Comparison of ENCODE assay signal across 37 cellular contexts in the genomic region with DNA sequence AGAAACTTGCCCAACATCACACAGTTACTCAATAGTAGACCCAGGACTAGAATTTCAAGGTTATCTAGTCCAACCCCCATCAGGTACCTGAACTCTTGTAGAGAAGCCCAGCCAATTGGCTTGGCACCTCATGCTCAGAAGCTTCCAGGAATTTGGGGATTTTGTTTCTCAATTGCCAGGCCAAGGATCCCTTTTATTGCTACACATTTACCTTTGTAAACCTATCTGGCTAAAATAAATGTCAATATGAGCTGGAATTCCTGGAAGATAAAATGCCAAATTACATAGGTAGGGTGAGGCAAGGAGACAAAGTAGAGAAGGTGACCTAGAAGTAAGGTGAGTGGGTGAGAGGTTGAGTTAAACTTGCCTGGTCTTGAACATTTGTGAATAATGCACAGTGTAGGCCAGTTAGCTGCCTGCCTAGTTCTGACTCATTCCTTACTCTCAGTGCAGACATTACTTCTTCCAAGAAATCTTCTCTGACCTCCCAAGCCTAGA. TPM values are rescaled to one million over a fixed set of nuclear protein-coding genes. Genes with fewer than 3 reads are reported as not detected.
DNase-seq lines count a peak whose midpoint lies in the region; ATAC-seq, FAIRE-seq and TF ChIP-seq lines count a peak whose summit lies in the region.
"Had no signal": no experiment of that assay in that cellular context is flagged by ENCODE, and none has a peak within 500 bp of the region (broad histone marks: within the 10 kb centered on the region; RNA-seq: fewer than 3 reads in every experiment).

No MANE protein-coding gene starts in this region.

- H2AK9ac ChIP-seq in IMR-90 (replicated peaks; ENCODE audit: low read depth, low read length, poor library complexity): no peak overlapping the region

- CTCF ChIA-PET in IMR-90 (lab: Yijun Ruan, JAX): no interaction called here
- CTCF ChIA-PET in activated naive CD4-positive, alpha-beta T cell treated with anti-CD3 and anti-CD28 coated beads, Interleukin-2, amount 10 ng/mL, durations not matched to agents 7 days and 5 days (lab: Charles Lee): no interaction called here

- H3K79me1 ChIP-seq in IMR-90 (ENCODE audit: low read depth in 1 of 2, low read length in 2 of 2): no peaks in the 10 kb centered on the region

- H3K4me2 ChIP-seq in IMR-90 (ENCODE audit: low read depth, low read length): no peak overlapping the region

- no peak overlapping the region for H2BK5ac ChIP-seq in IMR-90 (ENCODE audit: low read depth, low read length, poor library complexity, severe bottlenecking)

- no peak overlapping the region for H3K14ac ChIP-seq in IMR-90 (replicated peaks; ENCODE audit: low read depth, low read length)

- no peaks in the 10 kb centered on the region for H3K27me3 Mint-ChIP-seq in T-helper 2 cell treated with Interferon-gamma antibody and Interleukin-4, amounts not matched to agents 5 μg/mL and 100 μg/mL, for 36 hours (ENCODE audit: low read depth)
- H3K27me3 Mint-ChIP-seq in activated naive CD4-positive, alpha-beta T cell treated with anti-CD3 and anti-CD28 coated beads, Interleukin-2, amount 10 ng/mL, durations not matched to agents 7 days and 5 days: no peaks in the 10 kb centered on the region
- H3K27me3 Mint-ChIP-seq: central memory CD8-positive, alpha-beta T cell had no signal

- H3K4me1 Mint-ChIP-seq in T-helper 2 cell treated with Interferon-gamma antibody and Interleukin-4, amounts not matched to agents 5 μg/mL and 100 μg/mL, for 36 hours (ENCODE audit: low read depth): no peaks in the 10 kb centered on the region
- no peaks in the 10 kb centered on the region for H3K4me1 Mint-ChIP-seq in activated naive CD4-positive, alpha-beta T cell treated with anti-CD3 and anti-CD28 coated beads, Interleukin-2, amount 10 ng/mL, durations not matched to agents 7 days and 5 days
- H3K4me1 Mint-ChIP-seq: central memory CD8-positive, alpha-beta T cell had no signal

- H3K4me3 ChIP-seq in IMR-90 (ENCODE audit: insufficient read depth, low read depth, low read length) (no peak overlapping the region), bronchial epithelial cell (ENCODE audit: low read depth, low read length) (no peak overlapping the region), upper lobe of right lung (no peak overlapping the region)
- H3K4me3 ChIP-seq: ascending aorta, dorsolateral prefrontal cortex, gastroesophageal sphincter, spleen, transverse colon had no signal

- no peak overlapping the region for H2BK15ac ChIP-seq in IMR-90 (ENCODE audit: low read depth, low read length)

- no peaks in the 10 kb centered on the region for H4K20me1 ChIP-seq in IMR-90 (ENCODE audit: insufficient read depth, low read length)

- H4K5ac ChIP-seq in IMR-90 (ENCODE audit: low read depth, low read length): no peak overlapping the region

- FAIRE-seq in bronchial epithelial cell (lab: Jason Lieb, UNC): no peak
- FAIRE-seq: D721Med, endothelial cell of umbilical vein, GM18507, H54 had no signal

- no peak overlapping the region for H2BK120ac ChIP-seq in IMR-90 (ENCODE audit: low read depth, low read length)

- TF ChIP-seq RAD21 in IMR-90 (IDR thresholded peaks at IDR 0.05; ENCODE audit: low read length): no peak

- no peak overlapping the region for H3K18ac ChIP-seq in IMR-90 (ENCODE audit: low read depth, low read length)

- peaks cover 19% of the 10 kb centered on the region for H3K9me3 ChIP-seq in IMR-90 (ENCODE audit: control insufficient read depth, insufficient read depth, low read length)
- H3K9me3 ChIP-seq in upper lobe of right lung: peaks cover 19% of the 10 kb centered on the region

- no peak overlapping the region for H4K91ac ChIP-seq in IMR-90 (ENCODE audit: insufficient read depth, low read depth, low read length)

- ATAC-seq in IMR-90 (ENCODE audit: low read depth): peak; percentile 49; the same call in 1 of the 2 replicates
- peak; percentile 88 for ATAC-seq in left lobe of liver
- no peak for ATAC-seq in HG02678 (IDR thresholded peaks at IDR 0.05; ENCODE audit: unreplicated experiment)
- no peak for ATAC-seq in upper lobe of right lung
- ATAC-seq: gastroesophageal sphincter had no signal

- TF ChIP-seq CTCF in IMR-90 (conservative IDR thresholded peaks at IDR 0.05; ENCODE audit: low read depth, low read length) (no peak), bronchial epithelial cell (IDR thresholded peaks at IDR 0.05; ENCODE audit: insufficient read depth, low read length, severe bottlenecking) (no peak), upper lobe of right lung (IDR thresholded peaks at IDR 0.05) (no peak)

- intact Hi-C loops in IMR-90 (cut with micrococcal nuclease): no loop called here
- intact Hi-C loops in upper lobe of right lung (cut with DNase I): no loop called here

- H3K27ac Mint-ChIP-seq in T-helper 2 cell treated with Interferon-gamma antibody and Interleukin-4, amounts not matched to agents 5 μg/mL and 100 μg/mL, for 36 hours: no peak overlapping the region
- no peak overlapping the region for H3K27ac Mint-ChIP-seq in activated naive CD4-positive, alpha-beta T cell treated with anti-CD3 and anti-CD28 coated beads, Interleukin-2, amount 10 ng/mL, durations not matched to agents 7 days and 5 days
- H3K27ac Mint-ChIP-seq: activated T-cell treated with anti-CD3 and anti-CD28 coated beads, Interleukin-2, amount 50 U/mL, for 24 hours; stimulated activated naive CD8-positive, alpha-beta T cell treated with anti-CD3 and anti-CD28 coated beads, Interleukin-15, Interleukin-2, amounts not matched to agents 100 ng/mL and 50 ng/mL, for 24 hours had no signal

- H3K9me1 ChIP-seq in IMR-90 (ENCODE audit: insufficient read depth, low read length): peaks cover 5% of the 10 kb centered on the region

- H4K8ac ChIP-seq in IMR-90 (ENCODE audit: low read depth in 2 of 2, low read length in 2 of 2): no peak overlapping the region

- peaks cover 1% of the 10 kb centered on the region for H3K36me3 Mint-ChIP-seq in T-helper 2 cell treated with Interferon-gamma antibody and Interleukin-4, amounts not matched to agents 5 μg/mL and 100 μg/mL, for 36 hours (ENCODE audit: low read depth)
- no peaks in the 10 kb centered on the region for H3K36me3 Mint-ChIP-seq in activated naive CD4-positive, alpha-beta T cell treated with anti-CD3 and anti-CD28 coated beads, Interleukin-2, amount 10 ng/mL, durations not matched to agents 7 days and 5 days

- H3K23ac ChIP-seq in IMR-90 (ENCODE audit: low read depth, low read length): no peak overlapping the region

- no peaks in the 10 kb centered on the region for H3K27me3 ChIP-seq in IMR-90 (ENCODE audit: control insufficient read depth, insufficient read depth, low read length)
- H3K27me3 ChIP-seq in bronchial epithelial cell (ENCODE audit: control insufficient read depth, insufficient read depth, low read length): no peaks in the 10 kb centered on the region
- no peaks in the 10 kb centered on the region for H3K27me3 ChIP-seq in upper lobe of right lung
- H3K27me3 ChIP-seq: ascending aorta, dorsolateral prefrontal cortex, gastroesophageal sphincter, neutrophil, spleen, transverse colon had no signal

- in situ Hi-C loops in IMR-90 (cut with MboI; ENCODE audit: low sequenced_read_pairs): no loop called here

- peaks cover 15% of the 10 kb centered on the region for H3K9me3 Mint-ChIP-seq in T-helper 2 cell treated with Interferon-gamma antibody and Interleukin-4, amounts not matched to agents 5 μg/mL and 100 μg/mL, for 36 hours
- H3K9me3 Mint-ChIP-seq in activated naive CD4-positive, alpha-beta T cell treated with anti-CD3 and anti-CD28 coated beads, Interleukin-2, amount 10 ng/mL, durations not matched to agents 7 days and 5 days: peaks cover 13% of the 10 kb centered on the region

- POLR2A ChIA-PET in IMR-90 (lab: Charles Lee; ENCODE audit: unreplicated experiment): no interaction called here

- dilution Hi-C loops in IMR-90 (cut with HindIII; ENCODE audit: low sequenced_read_pairs, unreplicated experiment): no loop called here

- H3K4ac ChIP-seq in IMR-90 (ENCODE audit: low read depth, low read length): no peak overlapping the region

- no peak overlapping the region for H3K4me3 Mint-ChIP-seq in T-helper 2 cell treated with Interferon-gamma antibody and Interleukin-4, amounts not matched to agents 5 μg/mL and 100 μg/mL, for 36 hours
- H3K4me3 Mint-ChIP-seq in activated naive CD4-positive, alpha-beta T cell treated with anti-CD3 and anti-CD28 coated beads, Interleukin-2, amount 10 ng/mL, durations not matched to agents 7 days and 5 days: no peak overlapping the region
- H3K4me3 Mint-ChIP-seq: activated T-cell treated with anti-CD3 and anti-CD28 coated beads, Interleukin-2, amount 50 U/mL, for 24 hours; central memory CD8-positive, alpha-beta T cell; stimulated activated naive CD8-positive, alpha-beta T cell treated with anti-CD3 and anti-CD28 coated beads, Interleukin-15, Interleukin-2, amounts not matched to agents 100 ng/mL and 50 ng/mL, for 24 hours had no signal

- no peak overlapping the region for H3K56ac ChIP-seq in IMR-90 (ENCODE audit: extremely low read depth, insufficient read depth, low read length)

- H3K36me3 ChIP-seq in IMR-90 (ENCODE audit: control insufficient read depth, insufficient read depth, low read length) (no peaks in the 10 kb centered on the region), bronchial epithelial cell (ENCODE audit: control insufficient read depth, insufficient read depth, low read length) (no peaks in the 10 kb centered on the region), upper lobe of right lung (no peaks in the 10 kb centered on the region)
- H3K36me3 ChIP-seq: ascending aorta, gastroesophageal sphincter, neutrophil, spleen, transverse colon had no signal

- TF ChIP-seq POLR2A in IMR-90 (IDR thresholded peaks at IDR 0.05; ENCODE audit: low read depth, low read length): no peak

- H2BK20ac ChIP-seq in IMR-90 (ENCODE audit: low read depth, low read length): no peak overlapping the region

- no peak overlapping the region for H2AK5ac ChIP-seq in IMR-90 (ENCODE audit: low read depth, low read length)

- H3K27ac ChIP-seq in IMR-90 (ENCODE audit: insufficient read depth, low read length) (no peak overlapping the region), upper lobe of right lung (no peak overlapping the region)
- H3K27ac ChIP-seq: ascending aorta, dorsolateral prefrontal cortex, gastroesophageal sphincter, neutrophil, spleen, transverse colon had no signal

- no peak overlapping the region for H2AFZ ChIP-seq in IMR-90 (replicated peaks; ENCODE audit: low read length, poor library complexity)

- no TSS peak for BruUV-seq in IMR-90 (replicated peaks; lab: Mats Ljungman, UMichigan)

- DNase-seq in AG20443 (ENCODE audit: low spot score) (peak; percentile 21), IMR-90 (peak; percentile 4), bronchial epithelial cell (ENCODE audit: low read depth) (peak; percentile 96), left lobe of liver (ENCODE audit: low spot score) (peak; percentile 88), upper lobe of right lung (no peak)
- no peak for DNase-seq in T-helper 2 cell treated with Interferon-gamma antibody and Interleukin-4, amounts not matched to agents 5 μg/mL and 100 μg/mL, for 36 hours (ENCODE audit: low spot score)
- no peak for DNase-seq in activated naive CD4-positive, alpha-beta T cell treated with anti-CD3 and anti-CD28 coated beads, Interleukin-2, amount 10 ng/mL, durations not matched to agents 7 days and 5 days
- DNase-seq: activated CD4-positive, CD25-positive, alpha-beta regulatory T cell treated with anti-CD3 and anti-CD28 coated beads, Interleukin-2, amount 50 U/mL, for 72 hours; activated naive CD4-positive, alpha-beta T cell; activated T-cell treated with anti-CD3 and anti-CD28 coated beads, Interleukin-2, amount 50 U/mL, for 24 hours; C1 segment of cervical spinal cord; dorsolateral prefrontal cortex; islet precursor cell; KG1; MV-4-11; NCI-H187 treated with DMSO at 0.1 percent for 48 hours; NCI-H2227 treated with DMSO at 0.1 percent for 48 hours; NCI-H774; retina; SHP77; spleen; stimulated activated CD4-positive, alpha-beta T cell treated with anti-CD3 and anti-CD28 coated beads, Interleukin-4, amount 100 ng/mL, for 24 hours; SW 1271; transverse colon had no signal

- no peak overlapping the region for H3K9ac ChIP-seq in IMR-90 (ENCODE audit: low read depth, low read length)

- no peaks in the 10 kb centered on the region for H3K4me1 ChIP-seq in IMR-90 (ENCODE audit: control insufficient read depth, insufficient read depth, low read length)
- H3K4me1 ChIP-seq in upper lobe of right lung: no peaks in the 10 kb centered on the region
- H3K4me1 ChIP-seq: ascending aorta, gastroesophageal sphincter, spleen, transverse colon had no signal

RNA-seq across cellular contexts. Expression of gene SDR9C7, which starts 36.3 kb away (rescaled TPM):
- total RNA-seq in IMR-90 (2012; rRNA removed) (not detected in 2 replicates), bronchial epithelial cell (0.26 and 4.9 TPM in 2 replicates), left lobe of liver (not detected), upper lobe of right lung (not detected)
- polyA plus RNA-seq in IMR-90 (2012; rRNA removed): not detected in 2 replicates
- not detected in 2 replicates for polyA plus RNA-seq in IMR-90 (2012; cell fraction: cytosol; rRNA removed)
- polyA plus RNA-seq in IMR-90 (2012; cell fraction: nucleus; rRNA removed; ENCODE audit: low replicate concordance): not detected in 2 replicates
- total RNA-seq: A673, ascending aorta, endothelial cell of umbilical vein, gastroesophageal sphincter, lung microvascular endothelial cell, OCI-LY7, transverse colon had no signal
- polyA plus RNA-seq: endothelial cell of umbilical vein had no signal

RNA-seq across cellular contexts. Expression of gene RDH16, which starts 59.5 kb away (rescaled TPM):
- not detected in 2 replicates for total RNA-seq in IMR-90 (2012; rRNA removed)
- not detected in 2 replicates for polyA plus RNA-seq in IMR-90 (2012; rRNA removed)
- polyA plus RNA-seq in IMR-90 (2012; cell fraction: cytosol; rRNA removed): 0.01 TPM in 1 of 2 replicates, not detected in the other
- 0.21 and 0.56 TPM in 2 replicates for polyA plus RNA-seq in IMR-90 (2012; cell fraction: nucleus; rRNA removed; ENCODE audit: low replicate concordance)
- 0.51 and 1.6 TPM in 2 replicates for total RNA-seq in bronchial epithelial cell
- 162 TPM for total RNA-seq in left lobe of liver
- total RNA-seq in upper lobe of right lung: 0.32 TPM

Comparison
In these comparisons a context has a peak if more than half of its experiments do, and no peak if none do; other contexts are left out.
1. DNase-seq: peak in AG20443 (single experiment), IMR-90 (single experiment), bronchial epithelial cell (single experiment) and left lobe of liver (single experiment); none in T-helper 2 cell treated with Interferon-gamma antibody and Interleukin-4, amounts not matched to agents 5 μg/mL and 100 μg/mL, for 36 hours (single experiment), upper lobe of right lung (single experiment) and activated naive CD4-positive, alpha-beta T cell treated with anti-CD3 and anti-CD28 coated beads, Interleukin-2, amount 10 ng/mL, durations not matched to agents 7 days and 5 days (single experiment).
2. ATAC-seq: peak in IMR-90 (single experiment) and left lobe of liver (single experiment); none in HG02678 (single experiment) and upper lobe of right lung (single experiment).
3. RNA of gene RDH16, which starts 59.5 kb away (total RNA-seq): 162 TPM in left lobe of liver (single experiment); 0.51 to 1.6 TPM in bronchial epithelial cell, 0.32 TPM in upper lobe of right lung (single experiment) and not detected in IMR-90; every median in the first group is over 10 times any median in the second.